Comparison of ENCODE assay signal across 8 cellular contexts in the genomic region with DNA sequence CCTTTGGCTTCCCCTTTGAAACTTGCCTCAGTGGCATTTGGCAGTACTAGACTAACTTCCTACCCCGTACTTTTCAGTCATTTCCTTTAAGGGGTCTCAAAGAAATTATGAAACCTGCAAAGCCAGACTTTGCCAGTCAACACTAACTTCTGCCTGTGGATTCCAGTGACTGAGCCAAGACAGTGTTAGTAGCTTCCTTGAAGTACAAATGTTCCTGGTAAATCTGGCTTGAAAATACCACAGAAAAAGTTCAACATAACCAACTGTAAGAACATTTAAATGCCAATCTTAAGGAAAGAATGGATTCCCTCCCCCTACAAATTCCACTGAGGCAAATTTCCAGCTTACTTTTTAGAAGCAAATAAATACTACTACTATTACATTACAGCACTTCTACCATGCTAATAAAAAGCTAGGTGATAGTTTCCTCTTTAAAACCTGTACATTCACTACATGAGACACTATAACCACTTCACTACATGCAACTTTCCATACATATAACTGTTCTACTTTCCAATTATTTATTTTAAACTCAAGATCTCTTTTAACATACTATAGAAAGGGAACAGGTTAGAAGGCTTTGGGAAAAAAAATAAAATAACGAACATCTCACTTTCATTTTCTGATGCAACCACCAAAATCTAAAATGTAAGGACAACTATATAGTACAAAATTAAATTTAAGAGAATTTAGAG. TPM values are rescaled to one million over a fixed set of nuclear protein-coding genes. Genes with fewer than 3 reads are reported as not detected.
DNase-seq lines count a peak whose midpoint lies in the region; ATAC-seq, FAIRE-seq and TF ChIP-seq lines count a peak whose summit lies in the region.

No MANE protein-coding gene starts in this region.

- FAIRE-seq in HTR-8/SVneo (lab: Jason Lieb, UNC) = no peak
- no peak for FAIRE-seq in pancreas (lab: Jason Lieb, UNC)

- peak overlapping the region; percentile 94 for H3K4me3 Mint-ChIP-seq in activated naive CD4-positive, alpha-beta T cell treated with anti-CD3 and anti-CD28 coated beads for 36 hours

- H3K36me3 ChIP-seq in ascending aorta = no peaks in the 10 kb centered on the region
- no peaks in the 10 kb centered on the region for H3K36me3 ChIP-seq in right lobe of liver
- no peaks in the 10 kb centered on the region for H3K36me3 ChIP-seq in tibial nerve
- H3K36me3 ChIP-seq in pancreas = no peaks in the 10 kb centered on the region

- TF ChIP-seq POLR2A in right lobe of liver (IDR thresholded peaks at IDR 0.05) (no peak), tibial nerve (IDR thresholded peaks at IDR 0.05) (no peak)

- H3K27me3 ChIP-seq in ascending aorta = no peaks in the 10 kb centered on the region
- H3K27me3 ChIP-seq in right lobe of liver = no peaks in the 10 kb centered on the region
- no peaks in the 10 kb centered on the region for H3K27me3 ChIP-seq in tibial nerve
- no peaks in the 10 kb centered on the region for H3K27me3 ChIP-seq in pancreas

- H3K27me3 Mint-ChIP-seq in activated naive CD4-positive, alpha-beta T cell treated with anti-CD3 and anti-CD28 coated beads for 36 hours (ENCODE audit: low read depth) = no peaks in the 10 kb centered on the region

- no peaks in the 10 kb centered on the region for H3K9me3 ChIP-seq in ascending aorta
- no peaks in the 10 kb centered on the region for H3K9me3 ChIP-seq in right lobe of liver
- no peaks in the 10 kb centered on the region for H3K9me3 ChIP-seq in tibial nerve
- no peaks in the 10 kb centered on the region for H3K9me3 ChIP-seq in pancreas

- H3K27ac Mint-ChIP-seq in activated naive CD4-positive, alpha-beta T cell treated with anti-CD3 and anti-CD28 coated beads for 36 hours = peak overlapping the region; percentile 87

- no peak for TF ChIP-seq CTCF in ascending aorta (IDR thresholded peaks at IDR 0.05)
- TF ChIP-seq CTCF in right lobe of liver (IDR thresholded peaks at IDR 0.05) = no peak
- no peak for TF ChIP-seq CTCF in tibial nerve (IDR thresholded peaks at IDR 0.05)
- TF ChIP-seq CTCF in pancreas (IDR thresholded peaks at IDR 0.05) = no peak

- H3K27ac ChIP-seq in ascending aorta (peak overlapping the region; percentile 47 to 99), right lobe of liver (peak overlapping the region; percentile 94 to 99 (median 97)), tibial nerve (peak overlapping the region; percentile 94 to 100 (median 100)), pancreas (peak overlapping the region in 2 of 4 donors; percentile 98)

- no peak for DNase-seq in activated naive CD4-positive, alpha-beta T cell treated with anti-CD3 and anti-CD28 coated beads for 36 hours
- no peak for DNase-seq in activated naive CD4-positive, alpha-beta T cell treated with anti-CD3 and anti-CD28 coated beads, Interleukin-2, amount 50 U/mL, for 16 hours
- DNase-seq in ascending aorta (ENCODE audit: low spot score in 2 of 2) (no peak), right lobe of liver (no peak), tibial nerve (ENCODE audit: low spot score in 2 of 2) (no peak), HTR-8/SVneo (ENCODE audit: insufficient read length, low spot score) (no peak), NCI-H446 (lab: John Stamatoyannopoulos, UW) (no peak), pancreas (no peak)

- ATAC-seq in right lobe of liver = no peak
- ATAC-seq in pancreas = no peak

- peak overlapping the region; percentile 94 to 98 for H3K4me3 ChIP-seq in ascending aorta
- peak overlapping the region; percentile 71 to 99 (median 97) for H3K4me3 ChIP-seq in right lobe of liver
- peak overlapping the region; percentile 96 to 100 (median 96) for H3K4me3 ChIP-seq in tibial nerve
- peak overlapping the region in 2 of 4 donors; percentile 78 to 91 for H3K4me3 ChIP-seq in pancreas

- H3K4me1 ChIP-seq in ascending aorta (peaks cover 0 to 19% of the 10 kb centered on the region in 2 donors), right lobe of liver (peaks cover 0 to 16% (median 6%) of the 10 kb centered on the region in 4 donors), tibial nerve (peaks cover 0 to 50% (median 35%) of the 10 kb centered on the region in 4 donors), pancreas (peaks cover 0 to 14% (median 13%) of the 10 kb centered on the region in 3 donors)

- peaks cover 10% of the 10 kb centered on the region for H3K36me3 Mint-ChIP-seq in activated naive CD4-positive, alpha-beta T cell treated with anti-CD3 and anti-CD28 coated beads for 36 hours (ENCODE audit: low read depth)

- peaks cover 53% of the 10 kb centered on the region for H3K4me1 Mint-ChIP-seq in activated naive CD4-positive, alpha-beta T cell treated with anti-CD3 and anti-CD28 coated beads for 36 hours (ENCODE audit: low read depth)

- no peaks in the 10 kb centered on the region for H3K9me3 Mint-ChIP-seq in activated naive CD4-positive, alpha-beta T cell treated with anti-CD3 and anti-CD28 coated beads for 36 hours

- 17% methylated on average over 2 of the region's 2 CpGs for WGBS in right lobe of liver (ENCODE audit: insufficient coverage, low coverage, low lambda C conversion rate, missing lambda C conversion rate)
- WGBS in tibial nerve, 2 donors = 16 to 25% methylated on average over 2 of the region's 2 CpGs
- WGBS in pancreas, 2 donors = 30 to 46% methylated on average over 2 of the region's 2 CpGs

- CTCF ChIA-PET in activated naive CD4-positive, alpha-beta T cell treated with anti-CD3 and anti-CD28 coated beads for 36 hours (lab: Charles Lee) = interaction anchor here (0.6 to 4.0 kb wide), 5 partner anchors 26 to 188 kb away, joined by 3 to 21 read pairs (median 3); no protein-coding TSS in a partner anchor

- peak in 1 of 2 donors; percentile 55 for TF ChIP-seq EP300 in tibial nerve (IDR thresholded peaks at IDR 0.05)

- intact Hi-C loops in activated naive CD4-positive, alpha-beta T cell treated with anti-CD3 and anti-CD28 coated beads for 36 hours (cut with micrococcal nuclease) = loop anchor here (10.0 kb wide), 2 partner anchors 447 to 1947 kb away; partner anchors contain the start of gene B3GNT2
- intact Hi-C loops in ascending aorta (cut with DNase I) (loop anchor here (2.0 to 10.0 kb wide), 5 partner anchors 60 to 383 kb away; partner anchors contain the start of genes AFTPH and LGALSL), right lobe of liver (cut with DNase I) (no loop called here), pancreas (cut with DNase I) (loop anchor here in 1 of 3 donors (10.0 kb wide), 1 partner anchor 87 kb away; no protein-coding TSS in a partner anchor)

RNA-seq across cellular contexts. Expression of gene PELI1, which starts 2.4 kb away (rescaled TPM):
- total RNA-seq in activated naive CD4-positive, alpha-beta T cell treated with anti-CD3 and anti-CD28 coated beads for 36 hours = 10 to 100 TPM; 25.7 to 28.0 TPM
- total RNA-seq in ascending aorta (140 TPM), right lobe of liver (10 to 100 TPM in 1 of 6 experiments, 1 to 10 TPM in 5; 4.7 to 18.8 (median 8.3) TPM), tibial nerve (10 to 100 TPM; 18.4 to 31.0 (median 24.6) TPM), pancreas (10 to 100 TPM in 4 of 6 donors, 1 to 10 TPM in 2; 5.5 to 15.9 (median 11.3) TPM)
- polyA plus RNA-seq in pancreas = 1 to 10 TPM; 5.7 to 8.0 TPM

Comparison
In these comparisons a context has a peak if more than half of its experiments do, and no peak if none do; other contexts are left out.
1. intact Hi-C loops: an anchor here in activated naive CD4-positive, alpha-beta T cell treated with anti-CD3 and anti-CD28 coated beads for 36 hours (10.0 kb wide) and ascending aorta (2.0 to 10.0 kb wide); none called in right lobe of liver.